ENCODE assay signal across 12 cellular contexts in genomic region chr9:78539904-78540303, GRCh38.
A peak's percentile ranks its signal among the peaks of the same experiment; 100 is the strongest.
DNase-seq lines count a peak whose midpoint lies in the region; ATAC-seq and TF ChIP-seq lines count a peak whose summit lies in the region.
"Had no signal": no experiment of that assay in that cellular context is flagged by ENCODE, and none has a peak within 500 bp of the region (broad histone marks: within the 10 kb centered on the region; RNA-seq: fewer than 3 reads in every experiment).

No MANE protein-coding gene starts in this region.

- dilution Hi-C loops in mammary epithelial cell (cut with HindIII; ENCODE audit: low sequenced_read_pairs): no loop called here

- no peaks in the 10 kb centered on the region for H3K79me2 ChIP-seq in mammary epithelial cell (ENCODE audit: insufficient read depth, low read length)

- no peaks in the 10 kb centered on the region for H3K4me1 Mint-ChIP-seq in CD4-positive, alpha-beta memory T cell

- in situ Hi-C loops in mammary epithelial cell (cut with MboI; ENCODE audit: low sequenced_read_pairs in 2 of 2): no loop called here

- no peak overlapping the region for H3K4me3 Mint-ChIP-seq in CD4-positive, alpha-beta memory T cell
- H3K4me3 Mint-ChIP-seq: dendritic cell treated with granulocyte-macrophage colony-stimulating factor and Interleukin-4, amounts not matched to agents 40 ng/mL and 50 ng/mL, for 4 days had no signal

- no peaks in the 10 kb centered on the region for H4K20me1 ChIP-seq in mammary epithelial cell (ENCODE audit: insufficient read depth, low read length)

- H3K9me3 Mint-ChIP-seq in CD4-positive, alpha-beta memory T cell: peaks cover 0 to 5% (median 0%) of the 10 kb centered on the region in 8 donors
- H3K9me3 Mint-ChIP-seq: dendritic cell treated with granulocyte-macrophage colony-stimulating factor and Interleukin-4, amounts not matched to agents 40 ng/mL and 50 ng/mL, for 4 days had no signal

- POLR2A ChIA-PET in CD4-positive, alpha-beta memory T cell (lab: Charles Lee; ENCODE audit: partially characterized antibody): no interaction called here
- POLR2A ChIA-PET in A673 (lab: Charles Lee; ENCODE audit: low non-redundant PET): no interaction called here

- no peak overlapping the region for H3K4me3 ChIP-seq in mammary epithelial cell (replicated peaks in 1 of 3; ENCODE audit: insufficient read depth in 1 of 3, low read depth in 2 of 3, low read length in 3 of 3)
- H3K4me3 ChIP-seq in CD4-positive, alpha-beta memory T cell (ENCODE audit: low read length in 2 of 2): no peak overlapping the region
- H3K4me3 ChIP-seq in A673 (ENCODE audit: low read depth, low read length, poor library complexity, severe bottlenecking): no peak overlapping the region
- H3K4me3 ChIP-seq: mucosa of descending colon had no signal

- WGBS in mammary epithelial cell (ENCODE audit: low coverage, missing lambda C conversion rate): 8% methylated on average over 2 of the region's 2 CpGs

- H3K27me3 Mint-ChIP-seq in CD4-positive, alpha-beta memory T cell: no peaks in the 10 kb centered on the region
- H3K27me3 Mint-ChIP-seq: dendritic cell treated with granulocyte-macrophage colony-stimulating factor and Interleukin-4, amounts not matched to agents 40 ng/mL and 50 ng/mL, for 4 days had no signal

- H3K27ac Mint-ChIP-seq in CD4-positive, alpha-beta memory T cell: no peak overlapping the region
- H3K27ac Mint-ChIP-seq: dendritic cell treated with granulocyte-macrophage colony-stimulating factor and Interleukin-4, amounts not matched to agents 40 ng/mL and 50 ng/mL, for 4 days had no signal

- H3K9me3 ChIP-seq in mammary epithelial cell (replicated peaks; ENCODE audit: insufficient read depth, low read length) (no peaks in the 10 kb centered on the region), A673 (ENCODE audit: low read depth, low read length, poor library complexity, severe bottlenecking) (no peaks in the 10 kb centered on the region)
- no peaks in the 10 kb centered on the region for H3K9me3 ChIP-seq in CD4-positive, alpha-beta memory T cell (ENCODE audit: control insufficient read depth in 1 of 2, low read length in 2 of 2)
- H3K9me3 ChIP-seq: mucosa of descending colon had no signal

- CTCF ChIA-PET in mammary epithelial cell (lab: Charles Lee; ENCODE audit: low non-redundant PET): no interaction called here
- CTCF ChIA-PET in CD4-positive, alpha-beta memory T cell (lab: Charles Lee; ENCODE audit: partially characterized antibody): no interaction called here
- CTCF ChIA-PET in A673 (lab: Charles Lee): no interaction called here

- no peak overlapping the region for H3K4me2 ChIP-seq in mammary epithelial cell (ENCODE audit: insufficient read depth, low read depth, low read length)

- DNase-seq in ELR (ENCODE audit: low read depth): peak; percentile 90
- peak; percentile 9 for DNase-seq in NCI-H510A treated with DMSO at 0.1 percent for 48 hours (lab: John Stamatoyannopoulos, UW)
- DNase-seq in mammary epithelial cell: peak; percentile 61
- DNase-seq in renal cortical epithelial cell (ENCODE audit: low read depth): peak; percentile 94
- no peak for DNase-seq in CD4-positive, alpha-beta memory T cell
- no peak for DNase-seq in A673 (ENCODE audit: low spot score)
- DNase-seq: hippocampal formation, Kasumi-1, mucosa of descending colon had no signal

- TF ChIP-seq CTCF in mammary epithelial cell (conservative IDR thresholded peaks at IDR 0.05 in 1 of 2, IDR thresholded peaks at IDR 0.05 in 1 of 2; ENCODE audit: extremely low read depth in 1 of 2, insufficient read depth in 1 of 2, low read depth in 1 of 2, low read length in 2 of 2): no peak
- no peak for TF ChIP-seq CTCF in A673 (conservative IDR thresholded peaks at IDR 0.05; ENCODE audit: low read depth, low read length)

- ATAC-seq in GM21381 (IDR thresholded peaks at IDR 0.05; ENCODE audit: unreplicated experiment): no peak
- no peak for ATAC-seq in HG02973 (IDR thresholded peaks at IDR 0.05; ENCODE audit: unreplicated experiment)
- ATAC-seq: mucosa of descending colon had no signal

- no peak overlapping the region for H3K9ac ChIP-seq in mammary epithelial cell (ENCODE audit: insufficient read depth, low read length)

- no peaks in the 10 kb centered on the region for H3K27me3 ChIP-seq in mammary epithelial cell (ENCODE audit: insufficient read depth, low read length)
- no peaks in the 10 kb centered on the region for H3K27me3 ChIP-seq in CD4-positive, alpha-beta memory T cell (ENCODE audit: insufficient read depth, low read length)
- peaks cover 7% of the 10 kb centered on the region for H3K27me3 ChIP-seq in A673 (replicated peaks; ENCODE audit: insufficient read depth, low read depth, low read length, poor library complexity)

- H3K4me1 ChIP-seq in mammary epithelial cell (ENCODE audit: insufficient read depth, low read length) (no peaks in the 10 kb centered on the region), A673 (ENCODE audit: insufficient read depth, low read length, poor library complexity, severe bottlenecking) (no peaks in the 10 kb centered on the region)
- no peaks in the 10 kb centered on the region for H3K4me1 ChIP-seq in CD4-positive, alpha-beta memory T cell (ENCODE audit: insufficient read depth, low read length)

- intact Hi-C loops in mammary epithelial cell (cut with micrococcal nuclease) (no loop called here), A673 (cut with micrococcal nuclease; ENCODE audit: unreplicated experiment) (no loop called here)
- intact Hi-C loops in CD4-positive, alpha-beta memory T cell (cut with micrococcal nuclease): no loop called here

- no peak overlapping the region for H3K27ac ChIP-seq in mammary epithelial cell (ENCODE audit: insufficient read depth, low read depth, low read length)
- no peak overlapping the region for H3K27ac ChIP-seq in CD4-positive, alpha-beta memory T cell (ENCODE audit: low read depth, low read length)
- H3K27ac ChIP-seq in A673 (ENCODE audit: low read depth, low read length, poor library complexity, severe bottlenecking): no peak overlapping the region

- no peak overlapping the region for H2AFZ ChIP-seq in mammary epithelial cell (ENCODE audit: low read depth, low read length)

- H3K36me3 ChIP-seq in mammary epithelial cell (ENCODE audit: insufficient read depth, low read length) (no peaks in the 10 kb centered on the region), A673 (ENCODE audit: insufficient read depth, low read length, poor library complexity, severe bottlenecking) (no peaks in the 10 kb centered on the region)
- H3K36me3 ChIP-seq in CD4-positive, alpha-beta memory T cell (ENCODE audit: insufficient read depth, low read length): no peaks in the 10 kb centered on the region

- BruUV-seq in mammary epithelial cell (replicated peaks; lab: Mats Ljungman, UMichigan): no TSS peak
- no TSS peak for BruUV-seq in A673 (replicated peaks; lab: Mats Ljungman, UMichigan)

- no peaks in the 10 kb centered on the region for H3K36me3 Mint-ChIP-seq in CD4-positive, alpha-beta memory T cell

Comparison
In these comparisons a context has a peak if more than half of its experiments do, and no peak if none do; other contexts are left out.
1. DNase-seq: peak in ELR (single experiment), NCI-H510A treated with DMSO at 0.1 percent for 48 hours (single experiment), mammary epithelial cell (single experiment) and renal cortical epithelial cell (single experiment); none in CD4-positive, alpha-beta memory T cell (0 of 5) and A673 (single experiment).